Comparison of ENCODE assay signal across 16 cellular contexts in genomic region chr9:73680831-73681230, GRCh38.
"Had no signal": no experiment of that assay in that cellular context is flagged by ENCODE, and none has a peak within 500 bp of the region (broad histone marks: within the 10 kb centered on the region; RNA-seq: fewer than 3 reads in every experiment).

No MANE protein-coding gene starts in this region.

- H3K4me3 Mint-ChIP-seq: activated naive CD8-positive, alpha-beta T cell treated with anti-CD3 and anti-CD28 coated beads, Interleukin-2, amount 50 U/mL, for 24 hours; naive thymus-derived CD4-positive, alpha-beta T cell; stimulated activated effector memory CD8-positive, alpha-beta T cell treated with anti-CD3 and anti-CD28 coated beads, Interleukin-12 subunit alpha, Interleukin-12 subunit beta, amount 100 ng/mL, for 72 hours had no signal

- H3K4me3 ChIP-seq: ascending aorta, cardiac muscle cell, colonic mucosa, lower lobe of right lung, right atrium auricular region, tibial nerve had no signal

- H3K36me3 Mint-ChIP-seq: naive thymus-derived CD4-positive, alpha-beta T cell; stimulated activated effector memory CD8-positive, alpha-beta T cell treated with anti-CD3 and anti-CD28 coated beads, Interleukin-12 subunit alpha, Interleukin-12 subunit beta, amount 100 ng/mL, for 72 hours had no signal

- DNase-seq: activated CD4-positive, alpha-beta T cell treated with anti-CD3 and anti-CD28 coated beads for 48 hours; activated naive CD4-positive, alpha-beta T cell treated with Interleukin-2 at 50 U/mL for 16 hours; activated naive CD8-positive, alpha-beta T cell treated with anti-CD3 and anti-CD28 coated beads, Interleukin-2, amount 50 U/mL, for 24 hours; colonic mucosa; hippocampal formation; lower lobe of right lung; naive thymus-derived CD4-positive, alpha-beta T cell; posterior cingulate gyrus; small intestine; T-helper 1 cell; WERI-Rb-1 had no signal

- H3K36me3 ChIP-seq: ascending aorta, cardiac muscle cell, colonic mucosa, lower lobe of right lung, right atrium auricular region, tibial nerve, WERI-Rb-1 had no signal

- H3K4me1 ChIP-seq: ascending aorta, colonic mucosa, lower lobe of right lung, right atrium auricular region, tibial nerve had no signal

- ATAC-seq: activated naive CD8-positive, alpha-beta T cell treated with anti-CD3 and anti-CD28 coated beads, Interleukin-2, amount 50 U/mL, for 24 hours; lower lobe of right lung; naive thymus-derived CD4-positive, alpha-beta T cell; stimulated activated effector memory CD8-positive, alpha-beta T cell treated with anti-CD3 and anti-CD28 coated beads, Interleukin-12 subunit alpha, Interleukin-12 subunit beta, amount 100 ng/mL, for 72 hours had no signal

- H3K27me3 Mint-ChIP-seq: activated naive CD8-positive, alpha-beta T cell treated with anti-CD3 and anti-CD28 coated beads, Interleukin-2, amount 50 U/mL, for 24 hours; naive thymus-derived CD4-positive, alpha-beta T cell had no signal

- FAIRE-seq: small intestine had no signal

- H3K27me3 ChIP-seq: ascending aorta, cardiac muscle cell, colonic mucosa, right atrium auricular region, tibial nerve had no signal

- H3K9me3 ChIP-seq: ascending aorta, colonic mucosa, lower lobe of right lung had no signal

- H3K27ac ChIP-seq: ascending aorta, cardiac muscle cell, colonic mucosa, lower lobe of right lung, right atrium auricular region, tibial nerve, WERI-Rb-1 had no signal

- H3K9me3 Mint-ChIP-seq: stimulated activated effector memory CD8-positive, alpha-beta T cell treated with anti-CD3 and anti-CD28 coated beads, Interleukin-12 subunit alpha, Interleukin-12 subunit beta, amount 100 ng/mL, for 72 hours had no signal

- H3K4me1 Mint-ChIP-seq: activated naive CD8-positive, alpha-beta T cell treated with anti-CD3 and anti-CD28 coated beads, Interleukin-2, amount 50 U/mL, for 24 hours; naive thymus-derived CD4-positive, alpha-beta T cell; stimulated activated effector memory CD8-positive, alpha-beta T cell treated with anti-CD3 and anti-CD28 coated beads, Interleukin-12 subunit alpha, Interleukin-12 subunit beta, amount 100 ng/mL, for 72 hours had no signal
